Comparison of ENCODE assay signal across 8 cellular contexts in genomic region chr1:223363856-223364684, GRCh38.
DNase-seq lines count a peak whose midpoint lies in the region; ATAC-seq and TF ChIP-seq lines count a peak whose summit lies in the region.

A gene with protein sequence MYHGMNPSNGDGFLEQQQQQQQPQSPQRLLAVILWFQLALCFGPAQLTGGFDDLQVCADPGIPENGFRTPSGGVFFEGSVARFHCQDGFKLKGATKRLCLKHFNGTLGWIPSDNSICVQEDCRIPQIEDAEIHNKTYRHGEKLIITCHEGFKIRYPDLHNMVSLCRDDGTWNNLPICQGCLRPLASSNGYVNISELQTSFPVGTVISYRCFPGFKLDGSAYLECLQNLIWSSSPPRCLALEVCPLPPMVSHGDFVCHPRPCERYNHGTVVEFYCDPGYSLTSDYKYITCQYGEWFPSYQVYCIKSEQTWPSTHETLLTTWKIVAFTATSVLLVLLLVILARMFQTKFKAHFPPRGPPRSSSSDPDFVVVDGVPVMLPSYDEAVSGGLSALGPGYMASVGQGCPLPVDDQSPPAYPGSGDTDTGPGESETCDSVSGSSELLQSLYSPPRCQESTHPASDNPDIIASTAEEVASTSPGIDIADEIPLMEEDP (minus strand): TSS chr1:223364176. CDS start chr1:223363425, 751 bp downstream.

- H3K79me2 ChIP-seq in ACC112 (ENCODE audit: control insufficient read depth, insufficient read depth, low read length, unreplicated experiment) = no peaks in the 10 kb centered on the region

- H2AFZ ChIP-seq in ACC112 (ENCODE audit: low read length, unreplicated experiment) = no peak within 1 kb of the TSS

- H3K4me1 ChIP-seq in ACC112 (ENCODE audit: control insufficient read depth, insufficient read depth, low read length, unreplicated experiment) = peaks cover 4% of the 10 kb centered on the region

- H3K27ac ChIP-seq in ACC112 (ENCODE audit: low read depth, low read length) (no peak within 1 kb of the TSS), WERI-Rb-1 (no peak within 1 kb of the TSS)

- H3K36me3 ChIP-seq in ACC112 (ENCODE audit: insufficient read depth, low read length) (no peaks in the 10 kb centered on the region), WERI-Rb-1 (no peaks in the 10 kb centered on the region)

- in situ Hi-C loops in T47D (cut with HindIII; ENCODE audit: low pct_unique_long_range_greater_than_20kb, low sequenced_read_pairs) = no loop called here

- H3K27me3 ChIP-seq in ACC112 (ENCODE audit: insufficient read depth, low read length) = peaks cover 67% of the 10 kb centered on the region
- H3K27me3 ChIP-seq in WERI-Rb-1 (ENCODE audit: insufficient read depth, low read depth, severe bottlenecking) = peaks cover 6% of the 10 kb centered on the region

- no peaks in the 10 kb centered on the region for H3K9me3 ChIP-seq in WERI-Rb-1 (ENCODE audit: severe bottlenecking)

- DNase-seq in NCI-H128 (lab: John Stamatoyannopoulos, UW; ENCODE audit: unreplicated experiment) (peak; percentile 93), WERI-Rb-1 (peak; percentile 39), T47D (ENCODE audit: low read depth in 1 of 2, low spot score in 1 of 2) (peak; percentile 84 to 94), left kidney (ENCODE audit: low read depth, low spot score) (peak; percentile 92), RKO (ENCODE audit: low spot score) (no peak)
- DNase-seq in stimulated activated CD4-positive, alpha-beta T cell treated with anti-CD3 and anti-CD28 coated beads, Interleukin-1b, Interleukin-23, amount 100 ng/mL, for 4 hours (ENCODE audit: low read depth in 2 of 2) = peak; percentile 57 to 59

- H3K4me3 ChIP-seq in ACC112 (ENCODE audit: low read depth, low read length) = peak within 1 kb of the TSS; percentile 49; the same call in 1 of the 2 replicates
- peak within 1 kb of the TSS; percentile 58 for H3K4me3 ChIP-seq in WERI-Rb-1 (ENCODE audit: low read depth, low read length)

- ATAC-seq in GM19324 (IDR thresholded peaks at IDR 0.05; ENCODE audit: low FRiP score, unreplicated experiment) = peak; percentile 62

- no peak for TF ChIP-seq CTCF in WERI-Rb-1 (IDR thresholded peaks at IDR 0.05; ENCODE audit: low read depth, low read length)
